ENCODE assay signal across 1 cellular context in the genomic region with DNA sequence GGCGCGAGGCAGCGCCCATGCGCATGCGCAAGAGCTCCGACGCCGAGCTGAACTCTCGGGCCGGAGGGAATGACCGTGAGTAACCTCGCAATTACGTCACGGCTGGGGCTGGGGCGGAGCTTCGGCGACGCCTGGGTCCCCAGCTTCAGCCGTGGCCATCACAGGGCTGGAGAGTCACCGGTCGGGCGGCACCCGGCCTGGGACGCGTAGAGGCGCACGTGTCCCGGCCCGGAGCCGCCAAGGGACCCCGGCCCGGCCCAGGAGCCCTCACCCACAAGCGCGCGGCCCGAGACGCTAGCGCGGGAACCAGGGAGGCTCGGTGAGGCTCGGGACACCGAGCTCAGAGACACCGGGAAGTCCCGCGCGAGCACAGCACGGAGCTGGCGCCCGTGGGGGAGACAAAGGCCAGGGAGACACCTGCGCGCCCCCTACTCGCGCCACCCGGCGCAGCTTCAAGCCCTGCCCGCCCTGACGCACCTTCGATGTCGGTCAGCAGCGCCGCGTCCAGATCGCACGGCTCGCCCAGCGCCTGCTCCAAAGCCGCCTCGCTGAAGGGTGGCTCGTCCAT.
TF ChIP-seq lines count a peak whose summit lies in the region.

No MANE protein-coding gene starts in this region.

TF ChIP-seq in WTC11, 78 proteins besides CTCF, POLR2A, EP300 and RAD21 (continued from another document):
- TF ChIP-seq, protein P1, sequence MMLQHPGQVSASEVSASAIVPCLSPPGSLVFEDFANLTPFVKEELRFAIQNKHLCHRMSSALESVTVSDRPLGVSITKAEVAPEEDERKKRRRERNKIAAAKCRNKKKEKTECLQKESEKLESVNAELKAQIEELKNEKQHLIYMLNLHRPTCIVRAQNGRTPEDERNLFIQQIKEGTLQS (CRISPR knock-in tag; conservative IDR thresholded peaks at IDR 0.05): no peak
- peak; percentile 83 for TF ChIP-seq NFE2L1 (CRISPR knock-in tag; IDR thresholded peaks at IDR 0.05)
- no peak for TF ChIP-seq HMGA2 (CRISPR knock-in tag; IDR thresholded peaks at IDR 0.05)
- TF ChIP-seq, protein P2, sequence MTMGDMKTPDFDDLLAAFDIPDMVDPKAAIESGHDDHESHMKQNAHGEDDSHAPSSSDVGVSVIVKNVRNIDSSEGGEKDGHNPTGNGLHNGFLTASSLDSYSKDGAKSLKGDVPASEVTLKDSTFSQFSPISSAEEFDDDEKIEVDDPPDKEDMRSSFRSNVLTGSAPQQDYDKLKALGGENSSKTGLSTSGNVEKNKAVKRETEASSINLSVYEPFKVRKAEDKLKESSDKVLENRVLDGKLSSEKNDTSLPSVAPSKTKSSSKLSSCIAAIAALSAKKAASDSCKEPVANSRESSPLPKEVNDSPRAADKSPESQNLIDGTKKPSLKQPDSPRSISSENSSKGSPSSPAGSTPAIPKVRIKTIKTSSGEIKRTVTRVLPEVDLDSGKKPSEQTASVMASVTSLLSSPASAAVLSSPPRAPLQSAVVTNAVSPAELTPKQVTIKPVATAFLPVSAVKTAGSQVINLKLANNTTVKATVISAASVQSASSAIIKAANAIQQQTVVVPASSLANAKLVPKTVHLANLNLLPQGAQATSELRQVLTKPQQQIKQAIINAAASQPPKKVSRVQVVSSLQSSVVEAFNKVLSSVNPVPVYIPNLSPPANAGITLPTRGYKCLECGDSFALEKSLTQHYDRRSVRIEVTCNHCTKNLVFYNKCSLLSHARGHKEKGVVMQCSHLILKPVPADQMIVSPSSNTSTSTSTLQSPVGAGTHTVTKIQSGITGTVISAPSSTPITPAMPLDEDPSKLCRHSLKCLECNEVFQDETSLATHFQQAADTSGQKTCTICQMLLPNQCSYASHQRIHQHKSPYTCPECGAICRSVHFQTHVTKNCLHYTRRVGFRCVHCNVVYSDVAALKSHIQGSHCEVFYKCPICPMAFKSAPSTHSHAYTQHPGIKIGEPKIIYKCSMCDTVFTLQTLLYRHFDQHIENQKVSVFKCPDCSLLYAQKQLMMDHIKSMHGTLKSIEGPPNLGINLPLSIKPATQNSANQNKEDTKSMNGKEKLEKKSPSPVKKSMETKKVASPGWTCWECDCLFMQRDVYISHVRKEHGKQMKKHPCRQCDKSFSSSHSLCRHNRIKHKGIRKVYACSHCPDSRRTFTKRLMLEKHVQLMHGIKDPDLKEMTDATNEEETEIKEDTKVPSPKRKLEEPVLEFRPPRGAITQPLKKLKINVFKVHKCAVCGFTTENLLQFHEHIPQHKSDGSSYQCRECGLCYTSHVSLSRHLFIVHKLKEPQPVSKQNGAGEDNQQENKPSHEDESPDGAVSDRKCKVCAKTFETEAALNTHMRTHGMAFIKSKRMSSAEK (CRISPR knock-in tag; IDR thresholded peaks at IDR 0.05; ENCODE audit: borderline replicate concordance): 0 out of 2 replicates have a peak, but pooled peaks have one; percentile 32
- TF ChIP-seq TEAD4 (CRISPR knock-in tag; IDR thresholded peaks at IDR 0.05): no peak
- TF ChIP-seq NR2C2 (CRISPR knock-in tag; IDR thresholded peaks at IDR 0.05): no peak
- TF ChIP-seq TEAD1 (CRISPR knock-in tag; IDR thresholded peaks at IDR 0.05): peak; percentile 7; the same call in 1 of the 2 replicates
- 0 out of 2 replicates have a peak, but pooled peaks have one; percentile 12 for TF ChIP-seq ZNF232 (CRISPR knock-in tag; IDR thresholded peaks at IDR 0.05)
- 0 out of 2 replicates have a peak, but pooled peaks have one; percentile 16 for TF ChIP-seq ZNF219 (CRISPR knock-in tag; IDR thresholded peaks at IDR 0.05; ENCODE audit: borderline replicate concordance)
- TF ChIP-seq, protein P3, sequence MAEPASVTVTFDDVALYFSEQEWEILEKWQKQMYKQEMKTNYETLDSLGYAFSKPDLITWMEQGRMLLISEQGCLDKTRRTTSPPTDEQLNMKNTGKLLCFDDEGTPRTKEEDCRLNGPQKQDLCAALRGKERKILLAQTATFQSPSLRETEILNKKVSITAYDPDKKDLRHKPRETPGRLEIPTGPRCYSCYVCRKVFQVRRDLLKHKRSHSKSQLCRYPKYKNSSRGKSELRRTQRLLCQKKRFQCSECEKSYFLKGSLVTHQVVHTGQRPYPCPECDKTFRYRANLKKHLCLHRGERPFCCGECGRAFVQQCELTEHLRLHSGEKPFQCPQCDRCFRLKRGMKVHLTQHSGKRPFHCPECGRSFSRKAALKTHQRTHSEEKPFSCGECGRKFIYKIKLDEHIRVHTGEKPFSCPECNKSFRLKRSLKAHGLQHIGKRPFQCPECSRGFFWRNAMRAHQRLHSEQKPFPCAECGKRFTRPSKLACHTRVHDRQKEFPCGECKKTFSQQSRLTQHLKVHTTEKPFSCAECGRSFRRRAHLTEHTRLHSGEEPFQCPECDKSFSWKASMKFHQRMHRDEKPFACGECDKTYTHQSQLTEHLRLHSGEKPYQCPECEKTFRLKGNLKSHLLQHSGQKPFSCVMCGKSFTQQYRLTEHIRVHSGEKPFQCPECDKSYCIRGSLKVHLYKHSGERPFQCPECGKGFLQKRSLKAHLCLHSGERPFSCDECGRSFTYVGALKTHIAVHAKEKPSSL (CRISPR knock-in tag; conservative IDR thresholded peaks at IDR 0.05): no peak
- peak; percentile 49; the same call in 1 of the 2 replicates for TF ChIP-seq PRRX2 (CRISPR knock-in tag; IDR thresholded peaks at IDR 0.05)
- TF ChIP-seq JAZF1 (CRISPR knock-in tag; IDR thresholded peaks at IDR 0.05): no peak
- no peak for TF ChIP-seq NFATC4 (CRISPR knock-in tag; IDR thresholded peaks at IDR 0.05)
- TF ChIP-seq, protein P4, sequence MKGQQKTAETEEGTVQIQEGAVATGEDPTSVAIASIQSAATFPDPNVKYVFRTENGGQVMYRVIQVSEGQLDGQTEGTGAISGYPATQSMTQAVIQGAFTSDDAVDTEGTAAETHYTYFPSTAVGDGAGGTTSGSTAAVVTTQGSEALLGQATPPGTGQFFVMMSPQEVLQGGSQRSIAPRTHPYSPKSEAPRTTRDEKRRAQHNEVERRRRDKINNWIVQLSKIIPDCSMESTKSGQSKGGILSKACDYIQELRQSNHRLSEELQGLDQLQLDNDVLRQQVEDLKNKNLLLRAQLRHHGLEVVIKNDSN (CRISPR knock-in tag; IDR thresholded peaks at IDR 0.05): peak; percentile 48; the same call in 1 of the 2 replicates
- 0 out of 2 replicates have a peak, but pooled peaks have one; percentile 46 for TF ChIP-seq OVOL2 (CRISPR knock-in tag; IDR thresholded peaks at IDR 0.05; ENCODE audit: borderline replicate concordance)
- TF ChIP-seq ZMAT4 (CRISPR knock-in tag; IDR thresholded peaks at IDR 0.05): no peak
- peak; percentile 36; the same call in 1 of the 2 replicates for TF ChIP-seq ZNF416 (CRISPR knock-in tag; IDR thresholded peaks at IDR 0.05)
- TF ChIP-seq RORB (CRISPR knock-in tag; IDR thresholded peaks at IDR 0.05): no peak
- TF ChIP-seq ZNF317 (CRISPR knock-in tag; IDR thresholded peaks at IDR 0.05; ENCODE audit: borderline replicate concordance, low read depth): 0 out of 2 replicates have a peak, but pooled peaks have one; percentile 27
- TF ChIP-seq, protein P5, sequence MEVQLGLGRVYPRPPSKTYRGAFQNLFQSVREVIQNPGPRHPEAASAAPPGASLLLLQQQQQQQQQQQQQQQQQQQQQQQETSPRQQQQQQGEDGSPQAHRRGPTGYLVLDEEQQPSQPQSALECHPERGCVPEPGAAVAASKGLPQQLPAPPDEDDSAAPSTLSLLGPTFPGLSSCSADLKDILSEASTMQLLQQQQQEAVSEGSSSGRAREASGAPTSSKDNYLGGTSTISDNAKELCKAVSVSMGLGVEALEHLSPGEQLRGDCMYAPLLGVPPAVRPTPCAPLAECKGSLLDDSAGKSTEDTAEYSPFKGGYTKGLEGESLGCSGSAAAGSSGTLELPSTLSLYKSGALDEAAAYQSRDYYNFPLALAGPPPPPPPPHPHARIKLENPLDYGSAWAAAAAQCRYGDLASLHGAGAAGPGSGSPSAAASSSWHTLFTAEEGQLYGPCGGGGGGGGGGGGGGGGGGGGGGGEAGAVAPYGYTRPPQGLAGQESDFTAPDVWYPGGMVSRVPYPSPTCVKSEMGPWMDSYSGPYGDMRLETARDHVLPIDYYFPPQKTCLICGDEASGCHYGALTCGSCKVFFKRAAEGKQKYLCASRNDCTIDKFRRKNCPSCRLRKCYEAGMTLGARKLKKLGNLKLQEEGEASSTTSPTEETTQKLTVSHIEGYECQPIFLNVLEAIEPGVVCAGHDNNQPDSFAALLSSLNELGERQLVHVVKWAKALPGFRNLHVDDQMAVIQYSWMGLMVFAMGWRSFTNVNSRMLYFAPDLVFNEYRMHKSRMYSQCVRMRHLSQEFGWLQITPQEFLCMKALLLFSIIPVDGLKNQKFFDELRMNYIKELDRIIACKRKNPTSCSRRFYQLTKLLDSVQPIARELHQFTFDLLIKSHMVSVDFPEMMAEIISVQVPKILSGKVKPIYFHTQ (CRISPR knock-in tag; IDR thresholded peaks at IDR 0.05): no peak
- TF ChIP-seq CBFB (CRISPR knock-in tag; IDR thresholded peaks at IDR 0.05; ENCODE audit: low read depth): no peak
- TF ChIP-seq, protein P6, sequence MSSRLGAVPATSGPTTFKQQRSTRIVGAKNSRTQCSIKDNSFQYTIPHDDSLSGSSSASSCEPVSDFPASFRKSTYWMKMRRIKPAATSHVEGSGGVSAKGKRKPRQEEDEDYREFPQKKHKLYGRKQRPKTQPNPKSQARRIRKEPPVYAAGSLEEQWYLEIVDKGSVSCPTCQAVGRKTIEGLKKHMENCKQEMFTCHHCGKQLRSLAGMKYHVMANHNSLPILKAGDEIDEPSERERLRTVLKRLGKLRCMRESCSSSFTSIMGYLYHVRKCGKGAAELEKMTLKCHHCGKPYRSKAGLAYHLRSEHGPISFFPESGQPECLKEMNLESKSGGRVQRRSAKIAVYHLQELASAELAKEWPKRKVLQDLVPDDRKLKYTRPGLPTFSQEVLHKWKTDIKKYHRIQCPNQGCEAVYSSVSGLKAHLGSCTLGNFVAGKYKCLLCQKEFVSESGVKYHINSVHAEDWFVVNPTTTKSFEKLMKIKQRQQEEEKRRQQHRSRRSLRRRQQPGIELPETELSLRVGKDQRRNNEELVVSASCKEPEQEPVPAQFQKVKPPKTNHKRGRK (CRISPR knock-in tag; IDR thresholded peaks at IDR 0.05; ENCODE audit: borderline replicate concordance): no peak
- TF ChIP-seq RELA (CRISPR knock-in tag; IDR thresholded peaks at IDR 0.05; ENCODE audit: borderline replicate concordance): no peak; the same call in 1 of the 2 replicates
- no peak for TF ChIP-seq ATF6 (CRISPR knock-in tag; IDR thresholded peaks at IDR 0.05)
- TF ChIP-seq, protein P7, sequence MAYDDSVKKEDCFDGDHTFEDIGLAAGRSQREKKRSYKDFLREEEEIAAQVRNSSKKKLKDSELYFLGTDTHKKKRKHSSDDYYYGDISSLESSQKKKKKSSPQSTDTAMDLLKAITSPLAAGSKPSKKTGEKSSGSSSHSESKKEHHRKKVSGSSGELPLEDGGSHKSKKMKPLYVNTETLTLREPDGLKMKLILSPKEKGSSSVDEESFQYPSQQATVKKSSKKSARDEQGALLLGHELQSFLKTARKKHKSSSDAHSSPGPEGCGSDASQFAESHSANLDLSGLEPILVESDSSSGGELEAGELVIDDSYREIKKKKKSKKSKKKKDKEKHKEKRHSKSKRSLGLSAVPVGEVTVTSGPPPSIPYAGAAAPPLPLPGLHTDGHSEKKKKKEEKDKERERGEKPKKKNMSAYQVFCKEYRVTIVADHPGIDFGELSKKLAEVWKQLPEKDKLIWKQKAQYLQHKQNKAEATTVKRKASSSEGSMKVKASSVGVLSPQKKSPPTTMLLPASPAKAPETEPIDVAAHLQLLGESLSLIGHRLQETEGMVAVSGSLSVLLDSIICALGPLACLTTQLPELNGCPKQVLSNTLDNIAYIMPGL (CRISPR knock-in tag; IDR thresholded peaks at IDR 0.05): peak; percentile 95
- no peak for TF ChIP-seq GRHL2 (CRISPR knock-in tag; IDR thresholded peaks at IDR 0.05; ENCODE audit: insufficient replicate concordance, severe bottlenecking)
- TF ChIP-seq ZNF121 (CRISPR knock-in tag; IDR thresholded peaks at IDR 0.05): no peak
